In the genomic region with DNA sequence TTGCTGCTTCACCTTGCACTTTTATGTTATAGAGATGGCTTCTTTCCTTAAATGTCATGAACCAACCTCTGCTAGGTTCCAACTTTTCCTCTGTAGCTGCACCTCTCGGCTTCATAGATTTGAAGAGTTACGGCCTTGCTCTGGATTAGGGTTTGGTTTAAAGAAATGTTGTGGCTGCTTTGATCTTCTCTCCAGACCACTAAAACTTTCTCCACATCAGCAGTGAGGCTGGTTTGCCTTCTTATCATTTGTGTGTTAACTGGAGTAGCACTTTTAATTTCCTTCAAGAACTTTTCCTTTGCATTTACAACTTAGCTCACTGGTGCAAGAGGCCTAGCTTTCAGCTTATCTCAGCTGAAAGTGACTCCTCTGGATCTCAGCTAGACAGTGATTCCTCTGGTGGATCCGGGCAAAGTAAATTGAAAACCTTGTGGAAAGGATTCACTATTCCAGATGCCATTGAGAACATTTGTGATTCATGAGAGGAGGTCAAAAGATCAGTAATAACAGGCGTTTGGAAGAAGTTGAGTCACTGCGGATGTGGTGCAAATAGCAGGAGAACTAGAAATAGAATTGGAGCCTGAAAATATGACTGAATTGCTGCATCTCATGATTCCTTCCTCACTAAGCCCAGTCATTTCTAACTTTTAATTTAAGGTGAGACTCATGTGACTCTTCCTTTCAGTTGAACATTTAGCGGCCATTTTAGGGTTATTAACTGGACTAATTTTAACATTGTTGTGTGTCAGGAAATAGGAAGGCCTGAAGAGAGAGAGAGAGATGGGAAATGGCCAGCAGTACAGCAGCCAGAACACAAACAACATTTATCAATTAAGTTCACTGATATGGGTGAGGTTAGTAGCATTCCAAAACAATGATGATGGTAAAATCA, we compare ENCODE assay signal across 8 cellular contexts. TPM values are rescaled to one million over a fixed set of nuclear protein-coding genes. Genes with fewer than 3 reads are reported as not detected.
DNase-seq lines count a peak whose midpoint lies in the region; ATAC-seq, FAIRE-seq and TF ChIP-seq lines count a peak whose summit lies in the region.

No MANE protein-coding gene starts in this region.

- intact Hi-C loops in PC-3 (cut with micrococcal nuclease) (loop anchor here (1.0 to 5.0 kb wide), 2 partner anchors 20 to 42 kb away; no protein-coding TSS in a partner anchor), upper lobe of right lung (cut with DNase I) (no loop called here), lower leg skin (cut with DNase I; ENCODE audit: low total_unique reads) (no loop called here)

- peaks cover 23% of the 10 kb centered on the region for H3K4me1 ChIP-seq in PC-3 (ENCODE audit: insufficient read depth, low read length)
- no peaks in the 10 kb centered on the region for H3K4me1 ChIP-seq in upper lobe of right lung
- H3K4me1 ChIP-seq in Karpas-422 (ENCODE audit: low read length) = no peaks in the 10 kb centered on the region

- WGBS in lower leg skin, 2 donors = 58 to 62% methylated on average over 6 of the region's 6 CpGs

- BruUV-seq in PC-3 (replicated peaks; lab: Mats Ljungman, UMichigan) = no TSS peak

- TF ChIP-seq CTCF in PC-3 (conservative IDR thresholded peaks at IDR 0.05; ENCODE audit: low read depth, low read length) (no peak), upper lobe of right lung (IDR thresholded peaks at IDR 0.05) (no peak), lower leg skin (IDR thresholded peaks at IDR 0.05) (no peak)

- peak overlapping the region; percentile 94 for H3K27ac ChIP-seq in PC-3 (ENCODE audit: low read length)
- H3K27ac ChIP-seq in upper lobe of right lung = peak overlapping the region; percentile 52
- no peak overlapping the region for H3K27ac ChIP-seq in Karpas-422 (ENCODE audit: low read length)

- H3K9ac ChIP-seq in PC-3 (ENCODE audit: low read length) = peak overlapping the region; percentile 56
- no peak overlapping the region for H3K9ac ChIP-seq in Karpas-422 (ENCODE audit: low read length)

- peak overlapping the region; percentile 67 for H2AFZ ChIP-seq in PC-3 (ENCODE audit: low read length)
- H2AFZ ChIP-seq in Karpas-422 (ENCODE audit: low read length) = no peak overlapping the region

- H3F3A ChIP-seq in PC-3 (ENCODE audit: low read length, unreplicated experiment) = no peaks in the 10 kb centered on the region

- POLR2A ChIA-PET in PC-3 (lab: Charles Lee; ENCODE audit: unreplicated experiment) = no interaction called here

- H3K9me2 ChIP-seq in PC-3 (replicated peaks; ENCODE audit: low read length) = no peaks in the 10 kb centered on the region
- no peaks in the 10 kb centered on the region for H3K9me2 ChIP-seq in Karpas-422 (replicated peaks; ENCODE audit: insufficient read depth, low read length)

- H3K27me3 ChIP-seq in PC-3 (ENCODE audit: low read length) (no peaks in the 10 kb centered on the region), upper lobe of right lung (no peaks in the 10 kb centered on the region), Karpas-422 (ENCODE audit: low read length) (no peaks in the 10 kb centered on the region)

- FAIRE-seq in GM12891 (lab: Jason Lieb, UNC) = peak; percentile 61
- peak; percentile 95 for FAIRE-seq in H54 (lab: Jason Lieb, UNC)

- TF ChIP-seq POLR2A in GM12891 (IDR thresholded peaks at IDR 0.05; ENCODE audit: low read depth, low read length) (no peak), H54 (IDR thresholded peaks at IDR 0.05; ENCODE audit: low read depth, low read length) (no peak), lower leg skin (IDR thresholded peaks at IDR 0.05) (no peak)

- DNase-seq in GM12891 (ENCODE audit: insufficient read length, low spot score) (no peak), H54 (ENCODE audit: insufficient read length, low spot score) (peak; percentile 15), PC-3 (peak; percentile 89), fibroblast of peridontal ligament (ENCODE audit: extremely low read depth) (peak; percentile 93), upper lobe of right lung (no peak), lower leg skin (ENCODE audit: low spot score in 2 of 2) (no peak), occipital lobe (lab: John Stamatoyannopoulos, UW) (no peak), Karpas-422 (no peak)

- ATAC-seq in PC-3 (peak; percentile 87), upper lobe of right lung (no peak)

- H3K36me3 ChIP-seq in PC-3 (ENCODE audit: low read depth, low read length) (no peaks in the 10 kb centered on the region), upper lobe of right lung (no peaks in the 10 kb centered on the region), Karpas-422 (ENCODE audit: insufficient read depth, low read length) (no peaks in the 10 kb centered on the region)

- peak overlapping the region; percentile 31; the same call in 1 of the 2 replicates for H3K4me3 ChIP-seq in PC-3 (ENCODE audit: low read length)
- H3K4me3 ChIP-seq in upper lobe of right lung = no peak overlapping the region
- no peak overlapping the region for H3K4me3 ChIP-seq in lower leg skin (ENCODE audit: low read depth, poor library complexity, severe bottlenecking)
- H3K4me3 ChIP-seq in Karpas-422 (ENCODE audit: low read length) = no peak overlapping the region

- H4K20me1 ChIP-seq in PC-3 (ENCODE audit: low read length) (no peaks in the 10 kb centered on the region), Karpas-422 (ENCODE audit: insufficient read depth, low read depth, low read length) (no peaks in the 10 kb centered on the region)

- peak overlapping the region; percentile 75 for H3K4me2 ChIP-seq in PC-3 (ENCODE audit: low read length)
- H3K4me2 ChIP-seq in Karpas-422 (ENCODE audit: low read depth, low read length, poor library complexity, severe bottlenecking) = no peak overlapping the region

- H3K9me3 ChIP-seq in PC-3 (ENCODE audit: low read length) (no peaks in the 10 kb centered on the region), upper lobe of right lung (no peaks in the 10 kb centered on the region), Karpas-422 (ENCODE audit: low read length) (no peaks in the 10 kb centered on the region)

- H3K79me2 ChIP-seq in PC-3 (ENCODE audit: low read length) = no peaks in the 10 kb centered on the region
- H3K79me2 ChIP-seq in Karpas-422 (ENCODE audit: low read length) = no peaks in the 10 kb centered on the region

- CTCF ChIA-PET in PC-3 (lab: Charles Lee) = no interaction called here

TF ChIP-seq in GM12891, 5 proteins besides CTCF, POLR2A, EP300 and RAD21:
- TF ChIP-seq POLR2AphosphoS5 (IDR thresholded peaks at IDR 0.05; ENCODE audit: low read depth, low read length) (no peak), POU2F2 (IDR thresholded peaks at IDR 0.05; ENCODE audit: low read depth, low read length) (no peak), SPI1 (IDR thresholded peaks at IDR 0.05; ENCODE audit: low read depth, low read length) (no peak), TAF1 (IDR thresholded peaks at IDR 0.05; ENCODE audit: low read depth, low read length) (no peak), PAX5 (IDR thresholded peaks at IDR 0.05; ENCODE audit: insufficient read depth, low read length, severe bottlenecking) (no peak)

RNA-seq across cellular contexts. Expression of a gene that starts 16.2 kb away (rescaled TPM):
- 246 TPM for polyA plus RNA-seq in GM12891 (2012; ENCODE audit: low read depth, missing spikeins)
- total RNA-seq in PC-3 (2014; rRNA removed) = not detected in 2 replicates
- 27.8 TPM for total RNA-seq in upper lobe of right lung
- 10 to 100 TPM; 23.9 to 85.6 (median 53.1) TPM for total RNA-seq in lower leg skin
- total RNA-seq in occipital lobe = 18.1 TPM
- 0.22 and 3.5 TPM in 2 replicates for total RNA-seq in Karpas-422 (2014; rRNA removed; shearing (Covaris generic); ENCODE audit: low replicate concordance)

Comparison
In these comparisons a context has a peak if more than half of its experiments do, and no peak if none do; other contexts are left out.
1. DNase-seq: peak in H54 (single experiment), PC-3 (single experiment) and fibroblast of peridontal ligament (single experiment); none in GM12891 (single experiment), upper lobe of right lung (single experiment), lower leg skin (0 of 2), occipital lobe (single experiment) and Karpas-422 (single experiment).